Comparison of ENCODE assay signal across 1 cellular context in genomic region chr11:134440851-134441645, GRCh38.
TF ChIP-seq lines count a peak whose summit lies in the region.

No MANE protein-coding gene starts in this region.

TF ChIP-seq in GM23338, 12 proteins besides CTCF, POLR2A, EP300 and RAD21 (continued from another document):
- TF ChIP-seq ZNF462 (CRISPR knock-in tag; IDR thresholded peaks at IDR 0.05) (no peak), POLR2AphosphoS5 (IDR thresholded peaks at IDR 0.05; ENCODE audit: low read depth) (no peak), EZH2phosphoT487 (IDR thresholded peaks at IDR 0.05; ENCODE audit: unreplicated experiment) (no peak), ETS1 (IDR thresholded peaks at IDR 0.05) (no peak), NANOG (IDR thresholded peaks at IDR 0.05; ENCODE audit: borderline replicate concordance) (no peak), ZNF331 (CRISPR knock-in tag; IDR thresholded peaks at IDR 0.05; ENCODE audit: low read depth) (no peak), REST (IDR thresholded peaks at IDR 0.05; ENCODE audit: unreplicated experiment) (no peak), STAT1 (IDR thresholded peaks at IDR 0.05; ENCODE audit: unreplicated experiment) (no peak), ZNF114 (CRISPR knock-in tag; IDR thresholded peaks at IDR 0.05) (no peak), JUNB (IDR thresholded peaks at IDR 0.05; ENCODE audit: unreplicated experiment) (no peak)
